9 cellular contexts compared by ENCODE assay signal in genomic region chr5:157343842-157344790, GRCh38.
A peak's percentile ranks its signal among the peaks of the same experiment; 100 is the strongest.
DNase-seq lines count a peak whose midpoint lies in the region; ATAC-seq and TF ChIP-seq lines count a peak whose summit lies in the region.
"Had no signal": no experiment of that assay in that cellular context is flagged by ENCODE, and none has a peak within 500 bp of the region (broad histone marks: within the 10 kb centered on the region; RNA-seq: fewer than 3 reads in every experiment).

No MANE protein-coding gene starts in this region.

- no peak overlapping the region for H3K4me3 Mint-ChIP-seq in activated naive CD4-positive, alpha-beta T cell treated with anti-CD3 and anti-CD28 coated beads for 36 hours
- no peak overlapping the region for H3K4me3 Mint-ChIP-seq in activated CD8-positive, alpha-beta T cell treated with anti-CD3 and anti-CD28 coated beads for 36 hours

- no peak for TF ChIP-seq CTCF in activated CD8-positive, alpha-beta T cell treated with anti-CD3 and anti-CD28 coated beads for 36 hours (IDR thresholded peaks at IDR 0.05)

- H3K36me3 Mint-ChIP-seq in activated naive CD4-positive, alpha-beta T cell treated with anti-CD3 and anti-CD28 coated beads for 36 hours (ENCODE audit: low read depth): peaks cover 65% of the 10 kb centered on the region
- H3K36me3 Mint-ChIP-seq in activated CD8-positive, alpha-beta T cell treated with anti-CD3 and anti-CD28 coated beads for 36 hours (ENCODE audit: low read depth): peaks cover 65% of the 10 kb centered on the region

- peaks cover 43% of the 10 kb centered on the region for H3K4me1 Mint-ChIP-seq in activated naive CD4-positive, alpha-beta T cell treated with anti-CD3 and anti-CD28 coated beads for 36 hours (ENCODE audit: low read depth)
- peaks cover 43% of the 10 kb centered on the region for H3K4me1 Mint-ChIP-seq in activated CD8-positive, alpha-beta T cell treated with anti-CD3 and anti-CD28 coated beads for 36 hours (ENCODE audit: low read depth)

- no peaks in the 10 kb centered on the region for H3K9me3 Mint-ChIP-seq in activated naive CD4-positive, alpha-beta T cell treated with anti-CD3 and anti-CD28 coated beads for 36 hours
- no peaks in the 10 kb centered on the region for H3K9me3 Mint-ChIP-seq in activated CD8-positive, alpha-beta T cell treated with anti-CD3 and anti-CD28 coated beads for 36 hours

- CTCF ChIA-PET in activated naive CD4-positive, alpha-beta T cell treated with anti-CD3 and anti-CD28 coated beads for 36 hours (lab: Charles Lee): interaction anchor here (1.0 to 9.8 kb wide), 13 partner anchors 9 to 399 kb away, joined by 3 to 81 read pairs (median 6); partner anchors contain the start of gene LSM11
- CTCF ChIA-PET in activated CD8-positive, alpha-beta T cell treated with anti-CD3 and anti-CD28 coated beads for 36 hours (lab: Charles Lee): interaction anchor here (1.2 to 6.4 kb wide), 13 partner anchors 9 to 399 kb away, joined by 3 to 112 read pairs (median 9); partner anchors contain the start of gene LSM11

- DNase-seq in activated naive CD4-positive, alpha-beta T cell treated with anti-CD3 and anti-CD28 coated beads for 36 hours: peak; percentile 31
- no peak for DNase-seq in activated naive CD4-positive, alpha-beta T cell (lab: John Stamatoyannopoulos, UW)
- peak; percentile 40 for DNase-seq in activated CD8-positive, alpha-beta T cell treated with anti-CD3 and anti-CD28 coated beads for 36 hours
- peak; percentile 7 for DNase-seq in islet precursor cell
- no peak for DNase-seq in stimulated activated naive CD8-positive, alpha-beta T cell treated with anti-CD3 and anti-CD28 coated beads, Interleukin-15, Interleukin-2, amounts not matched to agents 100 U/mL and 50 U/mL, for 24 hours
- no peak for DNase-seq in SIG-M5 treated with dmso at 0.1 percent for 504 hours (lab: John Stamatoyannopoulos, UW; ENCODE audit: unreplicated experiment)
- no peak for DNase-seq in NCI-H82 treated with DMSO at 0.1 percent for 48 hours (lab: John Stamatoyannopoulos, UW; ENCODE audit: unreplicated experiment)
- DNase-seq: MM.1S had no signal

- peak; percentile 85 for ATAC-seq in activated CD8-positive, alpha-beta T cell treated with anti-CD3 and anti-CD28 coated beads for 36 hours
- ATAC-seq in stimulated activated naive CD8-positive, alpha-beta T cell treated with anti-CD3 and anti-CD28 coated beads, Interleukin-15, Interleukin-2, amounts not matched to agents 100 U/mL and 50 U/mL, for 24 hours: peak; percentile 87
- ATAC-seq in GM21737 (IDR thresholded peaks at IDR 0.05; ENCODE audit: unreplicated experiment): no peak

- H3K27me3 Mint-ChIP-seq in activated naive CD4-positive, alpha-beta T cell treated with anti-CD3 and anti-CD28 coated beads for 36 hours (ENCODE audit: low read depth): no peaks in the 10 kb centered on the region
- H3K27me3 Mint-ChIP-seq in activated CD8-positive, alpha-beta T cell treated with anti-CD3 and anti-CD28 coated beads for 36 hours: no peaks in the 10 kb centered on the region

- H3K27ac Mint-ChIP-seq in activated naive CD4-positive, alpha-beta T cell treated with anti-CD3 and anti-CD28 coated beads for 36 hours: peak overlapping the region; percentile 76
- H3K27ac Mint-ChIP-seq in activated CD8-positive, alpha-beta T cell treated with anti-CD3 and anti-CD28 coated beads for 36 hours: peak overlapping the region; percentile 50

- POLR2A ChIA-PET in activated CD8-positive, alpha-beta T cell treated with anti-CD3 and anti-CD28 coated beads for 36 hours (lab: Charles Lee): interaction anchor here (1.3 kb wide), 1 partner anchor 18 kb away, joined by 4 read pairs; no protein-coding TSS in a partner anchor

- intact Hi-C loops in activated naive CD4-positive, alpha-beta T cell treated with anti-CD3 and anti-CD28 coated beads for 36 hours (cut with micrococcal nuclease): loop anchor here (1.0 to 5.0 kb wide), 2 partner anchors 133 to 398 kb away; partner anchors contain the start of gene LSM11
- intact Hi-C loops in activated CD8-positive, alpha-beta T cell treated with anti-CD3 and anti-CD28 coated beads for 36 hours (cut with micrococcal nuclease): no loop called here

Comparison
In these comparisons a context has a peak if more than half of its experiments do, and no peak if none do; other contexts are left out.
1. DNase-seq: peak in activated naive CD4-positive, alpha-beta T cell treated with anti-CD3 and anti-CD28 coated beads for 36 hours (single experiment), activated CD8-positive, alpha-beta T cell treated with anti-CD3 and anti-CD28 coated beads for 36 hours (single experiment) and islet precursor cell (single experiment); none in activated naive CD4-positive, alpha-beta T cell (0 of 4), stimulated activated naive CD8-positive, alpha-beta T cell treated with anti-CD3 and anti-CD28 coated beads, Interleukin-15, Interleukin-2, amounts not matched to agents 100 U/mL and 50 U/mL, for 24 hours (single experiment), SIG-M5 treated with dmso at 0.1 percent for 504 hours (single experiment) and NCI-H82 treated with DMSO at 0.1 percent for 48 hours (single experiment).